14 cellular contexts compared by ENCODE assay signal in genomic region chr18:48740068-48740440, GRCh38.
"Had no signal": no experiment of that assay in that cellular context is flagged by ENCODE, and none has a peak within 500 bp of the region (broad histone marks: within the 10 kb centered on the region; RNA-seq: fewer than 3 reads in every experiment).

No MANE protein-coding gene starts in this region.

- ATAC-seq: esophagus mucosa; left lobe of liver; stimulated activated naive CD8-positive, alpha-beta T cell treated with anti-CD3 and anti-CD28 coated beads, Interleukin-15, Interleukin-2, amounts not matched to agents 100 U/mL and 50 U/mL, for 24 hours had no signal

- H3K27ac Mint-ChIP-seq: activated B cell treated with CpG ODN at 0.5 μM for 24 hours; activated CD4-positive, alpha-beta T cell treated with anti-CD3 and anti-CD28 coated beads, Interleukin-2, amount 10 ng/mL, durations not matched to agents 24 days and 14 days; activated naive CD4-positive, alpha-beta T cell treated with anti-CD3 and anti-CD28 coated beads for 36 hours; activated T-helper 1 cell treated with anti-CD3 and anti-CD28 coated beads, Interleukin-12 subunit alpha, Interleukin-12 subunit beta, Interleukin-2, Interleukin-4 antibody, amounts not matched to agents 30 ng/mL and 10 ng/mL and 1 ng/mL, durations not matched to agents 14 hours and 24 hours and 36 hours; immature natural killer cell; memory B cell; progenitor cell of endocrine pancreas; T-helper 1 cell treated with Interleukin-12 subunit alpha and Interleukin-12 subunit beta and Interleukin-4 antibody, amounts not matched to agents 30 μg/mL and 1 μg/mL, for 36 hours had no signal

- H3K27ac ChIP-seq: transverse colon had no signal

- H3K27me3 Mint-ChIP-seq: activated B cell treated with CpG ODN at 0.5 μM for 24 hours; activated CD4-positive, alpha-beta T cell treated with anti-CD3 and anti-CD28 coated beads, Interleukin-2, amount 10 ng/mL, durations not matched to agents 24 days and 14 days; memory B cell; progenitor cell of endocrine pancreas had no signal

- DNase-seq: activated B cell treated with CpG ODN at 0.5 μM for 24 hours; activated CD4-positive, alpha-beta T cell treated with anti-CD3 and anti-CD28 coated beads, Interleukin-2, amount 10 ng/mL, durations not matched to agents 24 days and 14 days; activated naive CD4-positive, alpha-beta T cell treated with anti-CD3 and anti-CD28 coated beads for 36 hours; immature natural killer cell; SK-N-SH; stimulated activated CD4-positive, alpha-beta T cell treated with anti-CD3 and anti-CD28 coated beads, Interleukin-2, amount 100 ng/mL, for 48 hours; stimulated activated naive CD8-positive, alpha-beta T cell treated with anti-CD3 and anti-CD28 coated beads, Interleukin-15, Interleukin-2, amounts not matched to agents 100 U/mL and 50 U/mL, for 24 hours; transverse colon had no signal

- H3K9me3 ChIP-seq: SK-N-SH, transverse colon had no signal

- H3K9ac ChIP-seq: SK-N-SH had no signal

- H3K4me3 ChIP-seq: transverse colon had no signal

- H3K36me3 Mint-ChIP-seq: immature natural killer cell, memory B cell had no signal

- H3K4me1 Mint-ChIP-seq: activated B cell treated with CpG ODN at 0.5 μM for 24 hours had no signal

- H3K4me2 ChIP-seq: SK-N-SH had no signal

- H3K4me3 Mint-ChIP-seq: activated B cell treated with CpG ODN at 0.5 μM for 24 hours; activated CD4-positive, alpha-beta T cell treated with anti-CD3 and anti-CD28 coated beads, Interleukin-2, amount 10 ng/mL, durations not matched to agents 24 days and 14 days; activated naive CD4-positive, alpha-beta T cell treated with anti-CD3 and anti-CD28 coated beads for 36 hours; activated T-helper 1 cell treated with anti-CD3 and anti-CD28 coated beads, Interleukin-12 subunit alpha, Interleukin-12 subunit beta, Interleukin-2, Interleukin-4 antibody, amounts not matched to agents 30 ng/mL and 10 ng/mL and 1 ng/mL, durations not matched to agents 14 hours and 24 hours and 36 hours; immature natural killer cell; memory B cell; T-helper 1 cell treated with Interleukin-12 subunit alpha and Interleukin-12 subunit beta and Interleukin-4 antibody, amounts not matched to agents 30 μg/mL and 1 μg/mL, for 36 hours had no signal

- H3K36me3 ChIP-seq: transverse colon had no signal

- H3K27me3 ChIP-seq: transverse colon had no signal

- H3K9me3 Mint-ChIP-seq: activated B cell treated with CpG ODN at 0.5 μM for 24 hours; activated CD4-positive, alpha-beta T cell treated with anti-CD3 and anti-CD28 coated beads, Interleukin-2, amount 10 ng/mL, durations not matched to agents 24 days and 14 days; activated naive CD4-positive, alpha-beta T cell treated with anti-CD3 and anti-CD28 coated beads for 36 hours; activated T-helper 1 cell treated with anti-CD3 and anti-CD28 coated beads, Interleukin-12 subunit alpha, Interleukin-12 subunit beta, Interleukin-2, Interleukin-4 antibody, amounts not matched to agents 30 ng/mL and 10 ng/mL and 1 ng/mL, durations not matched to agents 14 hours and 24 hours and 36 hours; immature natural killer cell; memory B cell; T-helper 1 cell treated with Interleukin-12 subunit alpha and Interleukin-12 subunit beta and Interleukin-4 antibody, amounts not matched to agents 30 μg/mL and 1 μg/mL, for 36 hours had no signal
